ENCODE assay signal across 8 cellular contexts in the genomic region with DNA sequence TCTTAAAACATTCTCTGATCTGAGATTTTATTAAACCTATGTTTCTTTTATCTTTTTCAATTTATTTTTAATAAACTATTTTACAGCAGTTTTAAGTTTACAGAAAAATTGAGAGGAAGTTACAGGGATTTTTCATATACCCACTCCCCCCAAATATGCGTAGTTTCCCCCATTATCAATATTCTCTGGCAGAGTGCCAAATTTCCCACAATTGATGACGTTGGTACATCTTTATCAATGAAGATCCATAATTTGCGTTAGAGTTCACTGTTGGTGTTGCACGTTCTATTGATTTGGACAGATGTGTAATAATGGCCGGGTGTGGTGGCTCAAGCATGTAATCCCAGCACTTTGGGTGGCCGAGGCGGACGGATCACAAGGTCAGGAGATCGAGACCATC.
"Had no signal": no experiment of that assay in that cellular context is flagged by ENCODE, and none has a peak within 500 bp of the region (broad histone marks: within the 10 kb centered on the region; RNA-seq: fewer than 3 reads in every experiment).

No MANE protein-coding gene starts in this region.

- ATAC-seq: GM12878 had no signal

- H3K4me3 ChIP-seq: GM12878 had no signal

- FAIRE-seq: G401.6, GM12878, GM12891, GM12892, GM18507, GM19239 had no signal

- DNase-seq: GDM1, GF-D8 had no signal
